14 cellular contexts compared by ENCODE assay signal in the genomic region with DNA sequence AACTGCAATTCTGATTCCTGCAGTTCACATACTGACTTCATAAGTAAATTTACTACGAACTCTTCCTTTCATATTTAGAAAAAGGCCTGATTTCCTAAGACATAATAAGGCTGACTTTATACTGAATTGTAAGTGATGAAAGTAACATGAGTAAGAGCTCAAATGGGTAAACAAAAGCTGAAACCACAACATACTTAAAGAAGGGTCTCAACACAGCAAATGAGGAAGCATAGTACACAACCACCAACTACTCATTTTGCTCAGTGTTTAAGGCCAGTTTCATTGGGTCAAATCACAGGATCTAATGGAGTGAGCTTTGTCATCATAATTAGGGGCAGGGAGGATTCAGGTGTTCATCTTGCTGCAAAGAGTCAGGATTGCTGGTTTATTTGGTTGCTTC.
A peak's percentile ranks its signal among the peaks of the same experiment; 100 is the strongest.
DNase-seq lines count a peak whose midpoint lies in the region; ATAC-seq and TF ChIP-seq lines count a peak whose summit lies in the region.
"Had no signal": no experiment of that assay in that cellular context is flagged by ENCODE, and none has a peak within 500 bp of the region (broad histone marks: within the 10 kb centered on the region; RNA-seq: fewer than 3 reads in every experiment).

No MANE protein-coding gene starts in this region.

- H3K36me3 ChIP-seq in upper lobe of right lung = peaks cover 86% of the 10 kb centered on the region
- H3K36me3 ChIP-seq in uterus = no peaks in the 10 kb centered on the region

- H3K36me3 Mint-ChIP-seq in stimulated activated naive CD8-positive, alpha-beta T cell treated with anti-CD3 and anti-CD28 coated beads, Interleukin-15, Interleukin-2, amounts not matched to agents 100 ng/mL and 50 ng/mL, for 24 hours (ENCODE audit: low read depth) = peaks cover 85% of the 10 kb centered on the region
- H3K36me3 Mint-ChIP-seq in central memory CD8-positive, alpha-beta T cell (ENCODE audit: insufficient read depth) = peaks cover 67% of the 10 kb centered on the region

- no peak for TF ChIP-seq CTCF in upper lobe of right lung (IDR thresholded peaks at IDR 0.05)
- no peak for TF ChIP-seq CTCF in uterus (IDR thresholded peaks at IDR 0.05)

- no peak overlapping the region for H3K27ac ChIP-seq in upper lobe of right lung
- no peak overlapping the region for H3K27ac ChIP-seq in uterus

- H3K27ac Mint-ChIP-seq in stimulated activated naive CD8-positive, alpha-beta T cell treated with anti-CD3 and anti-CD28 coated beads, Interleukin-15, Interleukin-2, amounts not matched to agents 100 ng/mL and 50 ng/mL, for 24 hours = peak overlapping the region; percentile 37
- H3K27ac Mint-ChIP-seq in central memory CD8-positive, alpha-beta T cell (ENCODE audit: low read depth) = peak overlapping the region; percentile 17
- H3K27ac Mint-ChIP-seq: activated CD4-positive, alpha-beta T cell treated with anti-CD3 and anti-CD28 coated beads, Interleukin-2, amount 10 ng/mL, durations not matched to agents 7 days and 5 days had no signal

- H3K9me3 ChIP-seq in upper lobe of right lung (no peaks in the 10 kb centered on the region), uterus (no peaks in the 10 kb centered on the region)
- H3K9me3 ChIP-seq: BE2C had no signal

- H3K27me3 ChIP-seq in upper lobe of right lung (no peaks in the 10 kb centered on the region), uterus (no peaks in the 10 kb centered on the region)
- H3K27me3 ChIP-seq: BE2C had no signal

- H3K4me3 Mint-ChIP-seq in stimulated activated naive CD8-positive, alpha-beta T cell treated with anti-CD3 and anti-CD28 coated beads, Interleukin-15, Interleukin-2, amounts not matched to agents 100 ng/mL and 50 ng/mL, for 24 hours = no peak overlapping the region
- H3K4me3 Mint-ChIP-seq in central memory CD8-positive, alpha-beta T cell = no peak overlapping the region
- H3K4me3 Mint-ChIP-seq: activated CD4-positive, alpha-beta T cell treated with anti-CD3 and anti-CD28 coated beads, Interleukin-2, amount 10 ng/mL, durations not matched to agents 7 days and 5 days had no signal

- no peaks in the 10 kb centered on the region for H3K9me3 Mint-ChIP-seq in stimulated activated naive CD8-positive, alpha-beta T cell treated with anti-CD3 and anti-CD28 coated beads, Interleukin-15, Interleukin-2, amounts not matched to agents 100 ng/mL and 50 ng/mL, for 24 hours
- no peaks in the 10 kb centered on the region for H3K9me3 Mint-ChIP-seq in central memory CD8-positive, alpha-beta T cell
- H3K9me3 Mint-ChIP-seq: activated CD4-positive, alpha-beta T cell treated with anti-CD3 and anti-CD28 coated beads, Interleukin-2, amount 10 ng/mL, durations not matched to agents 7 days and 5 days had no signal

- TF ChIP-seq POLR2A in uterus (IDR thresholded peaks at IDR 0.05) = no peak

- intact Hi-C loops in upper lobe of right lung (cut with DNase I) = no loop called here
- intact Hi-C loops in uterus (cut with DNase I; ENCODE audit: low total_unique reads) = no loop called here

- peaks cover 17% of the 10 kb centered on the region for H3K4me1 Mint-ChIP-seq in stimulated activated naive CD8-positive, alpha-beta T cell treated with anti-CD3 and anti-CD28 coated beads, Interleukin-15, Interleukin-2, amounts not matched to agents 100 ng/mL and 50 ng/mL, for 24 hours (ENCODE audit: low read depth)
- H3K4me1 Mint-ChIP-seq in central memory CD8-positive, alpha-beta T cell = peaks cover 17% of the 10 kb centered on the region

- no peak for ATAC-seq in stimulated activated naive CD8-positive, alpha-beta T cell treated with anti-CD3 and anti-CD28 coated beads, Interleukin-15, Interleukin-2, amounts not matched to agents 100 U/mL and 50 U/mL, for 24 hours
- no peak for ATAC-seq in central memory CD8-positive, alpha-beta T cell (replicated peaks; ENCODE audit: extremely low read depth, poor library complexity, severe bottlenecking)
- peak; percentile 62 for ATAC-seq in upper lobe of right lung
- no peak for ATAC-seq in HG03045 (IDR thresholded peaks at IDR 0.05; ENCODE audit: unreplicated experiment)
- ATAC-seq: left colon had no signal

- DNase-seq in stimulated activated naive CD8-positive, alpha-beta T cell treated with anti-CD3 and anti-CD28 coated beads, Interleukin-15, Interleukin-2, amounts not matched to agents 100 U/mL and 50 U/mL, for 24 hours = no peak
- DNase-seq in M059J (ENCODE audit: low read depth) (peak; percentile 54), upper lobe of right lung (no peak), SW480 (ENCODE audit: low spot score) (no peak), uterus (no peak)
- DNase-seq in central memory CD8-positive, alpha-beta T cell (ENCODE audit: low spot score in 2 of 2) = no peak
- DNase-seq: activated CD4-positive, alpha-beta T cell treated with anti-CD3 and anti-CD28 coated beads, Interleukin-2, amount 10 ng/mL, durations not matched to agents 7 days and 5 days; anterior cingulate cortex; BE2C; left colon; NCI-H187 treated with DMSO at 0.1 percent for 48 hours; RPMI8226 had no signal

- H3K4me1 ChIP-seq in upper lobe of right lung (peaks cover 6% of the 10 kb centered on the region), uterus (no peaks in the 10 kb centered on the region)
- H3K4me1 ChIP-seq: BE2C had no signal

- no peaks in the 10 kb centered on the region for H3K27me3 Mint-ChIP-seq in stimulated activated naive CD8-positive, alpha-beta T cell treated with anti-CD3 and anti-CD28 coated beads, Interleukin-15, Interleukin-2, amounts not matched to agents 100 ng/mL and 50 ng/mL, for 24 hours
- H3K27me3 Mint-ChIP-seq in central memory CD8-positive, alpha-beta T cell = no peaks in the 10 kb centered on the region
- H3K27me3 Mint-ChIP-seq: activated CD4-positive, alpha-beta T cell treated with anti-CD3 and anti-CD28 coated beads, Interleukin-2, amount 10 ng/mL, durations not matched to agents 7 days and 5 days had no signal

- H3K4me3 ChIP-seq in upper lobe of right lung = no peak overlapping the region
- H3K4me3 ChIP-seq in uterus = no peak overlapping the region
